Comparison of ENCODE assay signal across 2 cellular contexts in genomic region chr2:236170678-236171212, GRCh38.
TF ChIP-seq lines count a peak whose summit lies in the region.

No MANE protein-coding gene starts in this region.

TF ChIP-seq in HepG2, 621 proteins besides CTCF, POLR2A, EP300 and RAD21:
- TF ChIP-seq CBX2 (IDR thresholded peaks at IDR 0.05; ENCODE audit: low read depth, low read length) (peak; percentile 90; the same call in 1 of the 2 replicates), CBX2 (CRISPR knock-in tag; IDR thresholded peaks at IDR 0.05; ENCODE audit: low read depth) (no peak), DDIT3 (CRISPR knock-in tag; IDR thresholded peaks at IDR 0.05) (no peak)

TF ChIP-seq in WTC11, 78 proteins besides CTCF, POLR2A, EP300 and RAD21:
- TF ChIP-seq FOXP4 (CRISPR knock-in tag; IDR thresholded peaks at IDR 0.05) (no peak), ZNF138 (CRISPR knock-in tag; conservative IDR thresholded peaks at IDR 0.05) (no peak), RORB (CRISPR knock-in tag; IDR thresholded peaks at IDR 0.05) (no peak), PREB (CRISPR knock-in tag; IDR thresholded peaks at IDR 0.05; ENCODE audit: borderline replicate concordance) (no peak), ZBTB43 (CRISPR knock-in tag; IDR thresholded peaks at IDR 0.05) (no peak), ZNF512 (CRISPR knock-in tag; IDR thresholded peaks at IDR 0.05; ENCODE audit: borderline replicate concordance) (no peak), ETV6 (CRISPR knock-in tag; IDR thresholded peaks at IDR 0.05) (no peak), HMGXB4 (CRISPR knock-in tag; IDR thresholded peaks at IDR 0.05) (no peak), MYBL2 (CRISPR knock-in tag; IDR thresholded peaks at IDR 0.05) (no peak)
